1 cellular context compared by ENCODE assay signal in the genomic region with DNA sequence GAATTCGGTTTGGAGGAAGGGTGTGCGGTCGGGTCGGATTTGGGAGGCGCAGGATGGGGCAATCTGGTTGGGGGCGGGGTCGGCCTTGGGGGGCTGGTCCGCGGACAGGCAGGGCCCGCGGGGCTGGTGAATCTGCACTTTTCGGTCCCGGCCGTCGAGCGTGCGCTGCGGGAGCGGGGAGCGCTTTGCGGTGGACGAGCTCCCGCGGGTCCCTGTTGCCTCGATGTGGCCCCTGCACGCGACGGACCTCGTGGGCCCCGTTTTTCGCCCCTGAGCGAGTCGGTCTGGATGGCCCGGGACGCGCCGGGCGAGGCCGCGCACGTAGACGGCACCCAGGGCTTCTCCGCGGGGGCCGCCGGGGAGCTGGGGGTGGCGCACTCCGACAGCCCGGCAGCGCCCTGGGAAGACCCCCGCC.
TF ChIP-seq lines count a peak whose summit lies in the region.

No MANE protein-coding gene starts in this region.

TF ChIP-seq in endothelial cell of umbilical vein, 7 proteins besides CTCF, POLR2A, EP300 and RAD21:
- TF ChIP-seq JUN (IDR thresholded peaks at IDR 0.05; ENCODE audit: borderline replicate concordance, insufficient read depth, insufficient read length, low read depth), result no peak
- TF ChIP-seq GATA2 (IDR thresholded peaks at IDR 0.05; ENCODE audit: insufficient read depth, insufficient read length, low read depth, low read length), result no peak
- TF ChIP-seq FOS (IDR thresholded peaks at IDR 0.05; ENCODE audit: borderline replicate concordance, insufficient read depth, low read length), result no peak
- TF ChIP-seq, protein P1, sequence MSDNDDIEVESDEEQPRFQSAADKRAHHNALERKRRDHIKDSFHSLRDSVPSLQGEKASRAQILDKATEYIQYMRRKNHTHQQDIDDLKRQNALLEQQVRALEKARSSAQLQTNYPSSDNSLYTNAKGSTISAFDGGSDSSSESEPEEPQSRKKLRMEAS (IDR thresholded peaks at IDR 0.05; ENCODE audit: insufficient read depth, insufficient read length), result no peak
- no peak for TF ChIP-seq POLR2AphosphoS5 (IDR thresholded peaks at IDR 0.05; ENCODE audit: insufficient read depth, low read depth, low read length)
- TF ChIP-seq MYC (IDR thresholded peaks at IDR 0.05; ENCODE audit: low read depth, low read length), result no peak
- TF ChIP-seq EZH2 (IDR thresholded peaks at IDR 0.05; ENCODE audit: borderline replicate concordance, low read depth, low read length, severe bottlenecking), result no peak
